In genomic region chr11:103359221-103359620, GRCh38 we compare ENCODE assay signal across 22 cellular contexts.
DNase-seq lines count a peak whose midpoint lies in the region; ATAC-seq and TF ChIP-seq lines count a peak whose summit lies in the region.
"Had no signal": no experiment of that assay in that cellular context is flagged by ENCODE, and none has a peak within 500 bp of the region (broad histone marks: within the 10 kb centered on the region; RNA-seq: fewer than 3 reads in every experiment).

No MANE protein-coding gene starts in this region.

- no peaks in the 10 kb centered on the region for H3K27me3 ChIP-seq in heart right ventricle
- H3K27me3 ChIP-seq: SJSA1 had no signal

- H3K27me3 Mint-ChIP-seq in CD14-positive monocyte (ENCODE audit: low read depth in 3 of 3), result no peaks in the 10 kb centered on the region

- ATAC-seq in HG03354 (IDR thresholded peaks at IDR 0.05; ENCODE audit: poor library complexity, severe bottlenecking, unreplicated experiment), result no peak
- no peak for ATAC-seq in GM19455 (IDR thresholded peaks at IDR 0.05; ENCODE audit: unreplicated experiment)
- no peak for ATAC-seq in heart right ventricle
- ATAC-seq: PC-3 had no signal

- WGBS in heart right ventricle, 2 donors, result 93% methylated on average over 4 of the region's 4 CpGs

- DNase-seq in GM03348 (ENCODE audit: low spot score) (peak; percentile 10), fibroblast of villous mesenchyme (ENCODE audit: low read depth) (peak; percentile 8), renal cortical epithelial cell (ENCODE audit: low read depth) (peak; percentile 36), heart right ventricle (no peak), CD14-positive monocyte (ENCODE audit: low spot score) (no peak)
- DNase-seq in Jurkat, Clone E6-1 (ENCODE audit: low read depth, low spot score), result peak; percentile 18
- DNase-seq: ACHN, AML-193, COR-L47, H9, KG1, MV-4-11, NCI-H1417, NCI-H187 treated with DMSO at 0.1 percent for 48 hours, NCI-H345, NCI-H524 treated with DMSO at 0.1 percent for 48 hours, PC-3 had no signal

- no peaks in the 10 kb centered on the region for H3K4me1 ChIP-seq in heart right ventricle
- H3K4me1 ChIP-seq: SJSA1 had no signal

- H3K27ac Mint-ChIP-seq in CD14-positive monocyte, result no peak overlapping the region
- H3K27ac Mint-ChIP-seq: T-helper 1 cell treated with Interleukin-12 subunit alpha and Interleukin-12 subunit beta and Interleukin-4 antibody, amounts not matched to agents 30 μg/mL and 1 μg/mL, for 36 hours had no signal

- H3K4me3 Mint-ChIP-seq in CD14-positive monocyte, result no peak overlapping the region
- H3K4me3 Mint-ChIP-seq: H9; T-helper 1 cell treated with Interleukin-12 subunit alpha and Interleukin-12 subunit beta and Interleukin-4 antibody, amounts not matched to agents 30 μg/mL and 1 μg/mL, for 36 hours had no signal

- no peaks in the 10 kb centered on the region for H3K36me3 ChIP-seq in heart right ventricle
- H3K36me3 ChIP-seq: SJSA1 had no signal

- no peak overlapping the region for H3K4me3 ChIP-seq in Jurkat, Clone E6-1 (ENCODE audit: low read length)
- no peak overlapping the region for H3K4me3 ChIP-seq in fibroblast of villous mesenchyme (ENCODE audit: low read depth, low read length)
- no peak overlapping the region for H3K4me3 ChIP-seq in heart right ventricle
- H3K4me3 ChIP-seq: SJSA1 had no signal

- H3K4me1 Mint-ChIP-seq in CD14-positive monocyte, result no peaks in the 10 kb centered on the region

- peaks cover 0 to 4% (median 0%) of the 10 kb centered on the region in 7 donors for H3K9me3 Mint-ChIP-seq in CD14-positive monocyte
- H3K9me3 Mint-ChIP-seq: H9; T-helper 1 cell treated with Interleukin-12 subunit alpha and Interleukin-12 subunit beta and Interleukin-4 antibody, amounts not matched to agents 30 μg/mL and 1 μg/mL, for 36 hours had no signal

- intact Hi-C loops in heart right ventricle (cut with DNase I), result no loop called here
- intact Hi-C loops in CD14-positive monocyte (cut with micrococcal nuclease), result no loop called here

- H3K27ac ChIP-seq in heart right ventricle, result no peak overlapping the region
- H3K27ac ChIP-seq: RWPE1, SJSA1 had no signal

- TF ChIP-seq CTCF in fibroblast of villous mesenchyme (IDR thresholded peaks at IDR 0.05; ENCODE audit: insufficient read depth, low read depth, low read length), result no peak
- no peak for TF ChIP-seq CTCF in heart right ventricle (IDR thresholded peaks at IDR 0.05)
- TF ChIP-seq CTCF in CD14-positive monocyte (IDR thresholded peaks at IDR 0.05), result no peak

- peaks cover 0 to 2% (median 0%) of the 10 kb centered on the region in 11 donors for H3K9me3 ChIP-seq in heart right ventricle
- H3K9me3 ChIP-seq: SJSA1 had no signal

- no peaks in the 10 kb centered on the region for H3K36me3 Mint-ChIP-seq in CD14-positive monocyte

Comparison
In these comparisons a context has a peak if more than half of its experiments do, and no peak if none do; other contexts are left out.
1. DNase-seq: peak in GM03348 (single experiment), Jurkat, Clone E6-1 (single experiment), fibroblast of villous mesenchyme (single experiment) and renal cortical epithelial cell (single experiment); none in heart right ventricle (0 of 2) and CD14-positive monocyte (single experiment).